ENCODE assay signal across 1 cellular context in genomic region chr1:117121589-117122296, GRCh38.
TF ChIP-seq lines count a peak whose summit lies in the region.

Gene TRIM45, minus strand, starts transcription at chr1:117121749. Its CDS starts 548 bp downstream, at chr1:117121201.

TF ChIP-seq in K562, 482 proteins besides CTCF, POLR2A, EP300 and RAD21 (continued from another document and continues in another):
- TF ChIP-seq ZBTB12 (CRISPR knock-in tag; IDR thresholded peaks at IDR 0.05) (0 out of 2 replicates have a peak, but pooled peaks have one; percentile 36), ETV5 (CRISPR knock-in tag; IDR thresholded peaks at IDR 0.05; ENCODE audit: low read depth) (no peak), SMARCE1 (IDR thresholded peaks at IDR 0.05) (no peak), VEZF1 (CRISPR knock-in tag; IDR thresholded peaks at IDR 0.05) (peak; percentile 96), RCOR1 (IDR thresholded peaks at IDR 0.05; ENCODE audit: borderline replicate concordance in 1 of 2, low read depth in 2 of 2, low read length in 2 of 2) (peak in 1 of 2 experiments; percentile 34; a peak in 1 of 4 replicates), ZNF699 (CRISPR knock-in tag; IDR thresholded peaks at IDR 0.05; ENCODE audit: insufficient replicate concordance) (no peak), ZNF407 (IDR thresholded peaks at IDR 0.05; ENCODE audit: low read depth) (no peak), ZC3H4 (CRISPR knock-in tag; IDR thresholded peaks at IDR 0.05; ENCODE audit: borderline replicate concordance) (no peak), TRIM24 (IDR thresholded peaks at IDR 0.05) (peak in 1 of 2 experiments; percentile 26; a peak in 1 of 4 replicates), SMARCA5 (IDR thresholded peaks at IDR 0.05) (0 out of 2 replicates have a peak, but pooled peaks have one; percentile 37), NFIC (IDR thresholded peaks at IDR 0.05) (peak; percentile 47), ARNT (IDR thresholded peaks at IDR 0.05) (no peak; a peak in 1 of 4 replicates), KAT2B (IDR thresholded peaks at IDR 0.05; ENCODE audit: low read depth, low read length) (no peak), DDX20 (tag; IDR thresholded peaks at IDR 0.05; ENCODE audit: low read depth) (no peak), POLR3G (IDR thresholded peaks at IDR 0.05; ENCODE audit: extremely low read depth, insufficient read length, insufficient replicate concordance) (no peak), FOXO4 (CRISPR knock-in tag; IDR thresholded peaks at IDR 0.05) (no peak), EHMT2 (IDR thresholded peaks at IDR 0.05) (no peak), ZNF589 (CRISPR knock-in tag; IDR thresholded peaks at IDR 0.05; ENCODE audit: low read depth) (no peak), CAMTA2 (CRISPR knock-in tag; conservative IDR thresholded peaks at IDR 0.05) (no peak), ZNF639 (CRISPR knock-in tag; conservative IDR thresholded peaks at IDR 0.05 in 1 of 2, IDR thresholded peaks at IDR 0.05 in 1 of 2) (peak in 1 of 2 experiments; percentile 75; a peak in 2 of 4 replicates), ATF7 (IDR thresholded peaks at IDR 0.05) (peak; percentile 81), STAG1 (CRISPR knock-in tag; IDR thresholded peaks at IDR 0.05; ENCODE audit: borderline replicate concordance) (peak; percentile 52; the same call in 1 of the 2 replicates), JUNB (CRISPR knock-in tag; conservative IDR thresholded peaks at IDR 0.05) (no peak), E2F5 (CRISPR knock-in tag; IDR thresholded peaks at IDR 0.05) (0 out of 2 replicates have a peak, but pooled peaks have one; percentile 35), SP2 (IDR thresholded peaks at IDR 0.05; ENCODE audit: extremely low read depth, low read depth, low read length, poor library complexity, severe bottlenecking) (peak; percentile 75), RUNX1 (IDR thresholded peaks at IDR 0.05; ENCODE audit: low read depth) (no peak), DIDO1 (tag; IDR thresholded peaks at IDR 0.05; ENCODE audit: low read depth) (0 out of 2 replicates have a peak, but pooled peaks have one; percentile 53), POLR2G (IDR thresholded peaks at IDR 0.05; ENCODE audit: low read depth, low read length) (peak; percentile 90), ELK3 (CRISPR knock-in tag; IDR thresholded peaks at IDR 0.05) (no peak), EP400 (IDR thresholded peaks at IDR 0.05) (peak; percentile 76), ZNF583 (CRISPR knock-in tag; IDR thresholded peaks at IDR 0.05) (0 out of 2 replicates have a peak, but pooled peaks have one; percentile 18), SRF (CRISPR knock-in tag; IDR thresholded peaks at IDR 0.05) (no peak; a peak in 1 of 4 replicates), ZNF12 (CRISPR knock-in tag; IDR thresholded peaks at IDR 0.05) (peak; percentile 39; the same call in 1 of the 2 replicates), NR1H2 (CRISPR knock-in tag; IDR thresholded peaks at IDR 0.05) (peak; percentile 60), SAFB (IDR thresholded peaks at IDR 0.05; ENCODE audit: borderline replicate concordance, low read depth, low read length) (peak; percentile 90; the same call in 1 of the 2 replicates), ZBTB2 (IDR thresholded peaks at IDR 0.05) (0 out of 2 replicates have a peak, but pooled peaks have one; percentile 56), ZNF445 (CRISPR knock-in tag; IDR thresholded peaks at IDR 0.05; ENCODE audit: low read depth) (no peak), ZNF324 (CRISPR knock-in tag; IDR thresholded peaks at IDR 0.05) (no peak), EGR1 (conservative IDR thresholded peaks at IDR 0.05) (peak; percentile 78), ZFP91 (CRISPR knock-in tag; IDR thresholded peaks at IDR 0.05) (0 out of 2 replicates have a peak, but pooled peaks have one; percentile 25), PHTF2 (CRISPR knock-in tag; IDR thresholded peaks at IDR 0.05) (no peak), ZFP36 (IDR thresholded peaks at IDR 0.05; ENCODE audit: low read depth, low read length, partially characterized antibody) (no peak), PHF21A (IDR thresholded peaks at IDR 0.05; ENCODE audit: borderline replicate concordance, low read depth) (peak; percentile 82; the same call in 1 of the 2 replicates), DPF2 (IDR thresholded peaks at IDR 0.05) (no peak), RBBP5 (IDR thresholded peaks at IDR 0.05; ENCODE audit: borderline replicate concordance, insufficient read depth, low read length, poor library complexity, severe bottlenecking) (peak; percentile 41)
